ENCODE assay signal across 9 cellular contexts in genomic region chr1:108232183-108232582, GRCh38. TPM values are rescaled to one million over a fixed set of nuclear protein-coding genes. Genes with fewer than 3 reads are reported as not detected.
A peak's percentile ranks its signal among the peaks of the same experiment; 100 is the strongest.
DNase-seq lines count a peak whose midpoint lies in the region; ATAC-seq and TF ChIP-seq lines count a peak whose summit lies in the region.
"Not testable (repeated sequence)": the region's sequence is repeated elsewhere in the genome, so short reads cannot be mapped to it uniquely, and the experiment has no call there.
"Had no signal": no experiment of that assay in that cellular context is flagged by ENCODE, and none has a peak within 500 bp of the region (broad histone marks: within the 10 kb centered on the region; RNA-seq: fewer than 3 reads in every experiment).

No MANE protein-coding gene starts in this region.

- TF ChIP-seq CTCF in mucosa of descending colon (IDR thresholded peaks at IDR 0.05), result not testable (repeated sequence)

- not testable (repeated sequence) for H3K36me3 ChIP-seq in mucosa of descending colon (ENCODE audit: low read depth)

- not testable (repeated sequence) for H3K4me1 ChIP-seq in mucosa of descending colon (ENCODE audit: low read depth)

- not testable (repeated sequence) for H3K27me3 Mint-ChIP-seq in stimulated activated naive B cell treated with anti-CD40 and anti-IgM and Interleukin-4, amounts not matched to agents 10 μg/mL and 1 μg/mL and 100 μg/mL, for 72 hours

- not testable (repeated sequence) for H3K27ac Mint-ChIP-seq in stimulated activated naive B cell treated with anti-CD40 and anti-IgM and Interleukin-4, amounts not matched to agents 10 μg/mL and 1 μg/mL and 100 μg/mL, for 72 hours

- not testable (repeated sequence) for H3K4me3 Mint-ChIP-seq in stimulated activated naive B cell treated with anti-CD40 and anti-IgM and Interleukin-4, amounts not matched to agents 10 μg/mL and 1 μg/mL and 100 μg/mL, for 72 hours

- not testable (repeated sequence) for DNase-seq in left colon; mucosa of descending colon; stimulated activated naive B cell treated with anti-CD40 and anti-IgM and Interleukin-4, amounts not matched to agents 10 μg/mL and 1 μg/mL and 100 μg/mL, for 72 hours

- H3K4me1 Mint-ChIP-seq in stimulated activated naive B cell treated with anti-CD40 and anti-IgM and Interleukin-4, amounts not matched to agents 10 μg/mL and 1 μg/mL and 100 μg/mL, for 72 hours, result not testable (repeated sequence)

- not testable (repeated sequence) for H3K9me3 ChIP-seq in mucosa of descending colon

- intact Hi-C loops in left colon (cut with DNase I, micrococcal nuclease); mucosa of descending colon (cut with DNase I, micrococcal nuclease): not testable (repeated sequence)

- H3K4me3 ChIP-seq in mucosa of descending colon, result not testable (repeated sequence)

- ATAC-seq in left colon, result peak; percentile 83
- peak; percentile 74 for ATAC-seq in mucosa of descending colon
- ATAC-seq in stimulated activated naive B cell treated with anti-CD40 and anti-IgM and Interleukin-4, amounts not matched to agents 10 μg/mL and 1 μg/mL and 100 μg/mL, for 72 hours (replicated peaks), result peak; percentile 20 to 23

- not testable (repeated sequence) for H3K36me3 Mint-ChIP-seq in stimulated activated naive B cell treated with anti-CD40 and anti-IgM and Interleukin-4, amounts not matched to agents 10 μg/mL and 1 μg/mL and 100 μg/mL, for 72 hours

- H3K9me3 Mint-ChIP-seq in stimulated activated naive B cell treated with anti-CD40 and anti-IgM and Interleukin-4, amounts not matched to agents 10 μg/mL and 1 μg/mL and 100 μg/mL, for 72 hours, result not testable (repeated sequence)

RNA-seq across cellular contexts. Expression of gene NBPF4, which starts 11.7 kb away (rescaled TPM):
- total RNA-seq in left colon (under 1 TPM in 1 of 2 donors, not detected in 1; 0.53 TPM), mucosa of descending colon (under 1 TPM in 2 of 3 donors, not detected in 1; 0.35 to 0.53 TPM)
- total RNA-seq: A172; A673; B cell; Calu3; CD4-positive, CD25-positive, alpha-beta regulatory T cell; CD8-positive, alpha-beta T cell had no signal

RNA-seq across cellular contexts. Expression of gene SLC25A24, which starts 32.0 kb away (rescaled TPM):
- total RNA-seq in left colon (10 to 100 TPM; 81.2 to 89.0 TPM), mucosa of descending colon (10 to 100 TPM; 38.1 to 81.2 (median 66.7) TPM)

Comparison
In these comparisons a context has a peak if more than half of its experiments do, and no peak if none do; other contexts are left out.
1. ATAC-seq: peak in every context shown above with its lines; median percentile 83 in left colon; 74 in mucosa of descending colon; 22 in stimulated activated naive B cell treated with anti-CD40 and anti-IgM and Interleukin-4, amounts not matched to agents 10 μg/mL and 1 μg/mL and 100 μg/mL, for 72 hours.